ENCODE assay signal across 18 cellular contexts in the genomic region with DNA sequence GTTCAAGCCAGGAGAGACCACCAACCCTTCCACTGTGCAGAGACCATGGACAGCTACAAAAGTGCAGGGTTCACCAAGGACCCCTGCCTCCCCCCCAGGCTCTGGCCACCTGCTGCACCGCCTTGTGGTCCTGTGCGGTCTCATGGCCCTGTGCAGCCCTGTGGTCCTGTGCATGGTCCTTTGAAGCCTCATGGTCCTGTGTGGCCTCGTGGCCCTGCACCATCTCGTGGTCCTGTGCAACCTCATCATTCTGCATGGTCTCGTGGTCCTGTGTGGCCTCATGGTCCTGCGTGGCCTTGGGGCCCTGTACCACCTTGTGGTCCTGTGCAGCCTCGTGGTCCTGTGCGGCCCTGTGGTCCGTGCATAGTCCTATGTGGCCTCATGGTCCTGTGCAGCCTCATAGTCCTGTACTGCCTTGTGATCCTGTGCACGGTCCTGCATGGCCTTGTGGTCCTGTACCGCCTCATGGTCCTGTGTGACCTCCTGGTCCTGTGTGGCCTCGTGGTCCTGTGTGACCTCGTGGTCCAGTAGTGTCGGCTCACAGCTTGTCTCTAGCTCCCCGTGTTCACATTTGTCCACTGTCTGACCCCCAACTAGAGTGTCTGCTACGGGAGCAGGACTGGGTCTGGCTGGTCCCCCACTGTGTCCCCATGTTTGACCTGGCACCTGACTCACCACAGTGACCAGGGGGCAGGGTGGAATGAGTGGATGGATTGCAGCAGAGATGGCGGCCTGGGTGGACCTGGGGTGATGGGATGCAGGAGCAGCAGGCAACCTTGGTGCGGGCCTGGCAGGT. TPM values are rescaled to one million over a fixed set of nuclear protein-coding genes. Genes with fewer than 3 reads are reported as not detected.
DNase-seq lines count a peak whose midpoint lies in the region; ATAC-seq and TF ChIP-seq lines count a peak whose summit lies in the region.
"Had no signal": no experiment of that assay in that cellular context is flagged by ENCODE, and none has a peak within 500 bp of the region (broad histone marks: within the 10 kb centered on the region; RNA-seq: fewer than 3 reads in every experiment).

No MANE protein-coding gene starts in this region.

- no peaks in the 10 kb centered on the region for H3K4me1 Mint-ChIP-seq in stimulated activated naive CD8-positive, alpha-beta T cell treated with anti-CD3 and anti-CD28 coated beads, Interleukin-15, amount 100 ng/mL, for 72 hours
- no peaks in the 10 kb centered on the region for H3K4me1 Mint-ChIP-seq in progenitor cell of endocrine pancreas (ENCODE audit: low read depth)

- no peak overlapping the region for H3K14ac ChIP-seq in trophoblast cell (ENCODE audit: low read length)

- H3K4ac ChIP-seq in trophoblast cell (ENCODE audit: low read depth, low read length): no peak overlapping the region

- H2BK5ac ChIP-seq in trophoblast cell (ENCODE audit: low read depth, low read length, poor library complexity): no peak overlapping the region

- no peak overlapping the region for H3K27ac Mint-ChIP-seq in stimulated activated naive CD8-positive, alpha-beta T cell treated with anti-CD3 and anti-CD28 coated beads, Interleukin-15, amount 100 ng/mL, for 72 hours
- H3K27ac Mint-ChIP-seq in progenitor cell of endocrine pancreas: no peak overlapping the region
- H3K27ac Mint-ChIP-seq: HFFc6 had no signal

- no peak for DNase-seq in stimulated activated naive CD8-positive, alpha-beta T cell treated with anti-CD3 and anti-CD28 coated beads, Interleukin-15, Interleukin-2, amounts not matched to agents 100 U/mL and 50 U/mL, for 24 hours
- no peak for DNase-seq in stimulated activated naive CD8-positive, alpha-beta T cell treated with anti-CD3 and anti-CD28 coated beads, Interleukin-15, amount 100 ng/mL, for 72 hours
- DNase-seq in left lung (peak; percentile 22 to 39), trophoblast cell (no peak), DMS 273 (lab: John Stamatoyannopoulos, UW; ENCODE audit: unreplicated experiment) (no peak), progenitor cell of endocrine pancreas (ENCODE audit: low spot score, unreplicated experiment) (no peak), SIG-M5 treated with dmso at 0.1 percent for 504 hours (lab: John Stamatoyannopoulos, UW; ENCODE audit: unreplicated experiment) (no peak)
- DNase-seq: C1 segment of cervical spinal cord, DMS153, HFFc6, NCI-H1105, NCI-H1694 treated with DMSO at 0.1 percent for 48 hours, NCI-H2107, NCI-H2227 treated with DMSO at 0.1 percent for 48 hours, NCI-H524 had no signal

- H3K36me3 Mint-ChIP-seq in progenitor cell of endocrine pancreas (ENCODE audit: insufficient read depth): no peaks in the 10 kb centered on the region

- H3K27me3 Mint-ChIP-seq in stimulated activated naive CD8-positive, alpha-beta T cell treated with anti-CD3 and anti-CD28 coated beads, Interleukin-15, amount 100 ng/mL, for 72 hours: no peaks in the 10 kb centered on the region
- peaks cover 16% of the 10 kb centered on the region for H3K27me3 Mint-ChIP-seq in progenitor cell of endocrine pancreas

- H3K9me3 Mint-ChIP-seq in stimulated activated naive CD8-positive, alpha-beta T cell treated with anti-CD3 and anti-CD28 coated beads, Interleukin-15, amount 100 ng/mL, for 72 hours: no peaks in the 10 kb centered on the region
- H3K9me3 Mint-ChIP-seq in progenitor cell of endocrine pancreas (ENCODE audit: low read depth): no peaks in the 10 kb centered on the region
- H3K9me3 Mint-ChIP-seq: HFFc6 had no signal

- H2BK120ac ChIP-seq in trophoblast cell (ENCODE audit: insufficient read depth, low read length, poor library complexity): no peak overlapping the region

- no peak overlapping the region for H3K4me2 ChIP-seq in trophoblast cell (ENCODE audit: low read length)
- H3K4me2 ChIP-seq: A549 had no signal

- no peak overlapping the region for H3K4me3 ChIP-seq in left lung
- H3K4me3 ChIP-seq in trophoblast cell (ENCODE audit: low read depth, low read length): peak overlapping the region; percentile 55
- H3K4me3 ChIP-seq: A549 had no signal

- no peak overlapping the region for H3K4me3 Mint-ChIP-seq in stimulated activated naive CD8-positive, alpha-beta T cell treated with anti-CD3 and anti-CD28 coated beads, Interleukin-15, amount 100 ng/mL, for 72 hours
- no peak overlapping the region for H3K4me3 Mint-ChIP-seq in progenitor cell of endocrine pancreas (ENCODE audit: low read depth)
- H3K4me3 Mint-ChIP-seq: HFFc6 had no signal

- H3K27ac ChIP-seq in left lung (no peak overlapping the region), trophoblast cell (ENCODE audit: low read depth, low read length) (no peak overlapping the region)
- H3K27ac ChIP-seq: A549 had no signal

- no peak for TF ChIP-seq CTCF in left lung (IDR thresholded peaks at IDR 0.05)
- no peak for TF ChIP-seq CTCF in progenitor cell of endocrine pancreas (IDR thresholded peaks at IDR 0.05; ENCODE audit: unreplicated experiment)

- intact Hi-C loops in left lung (cut with DNase I): no loop called here

- H3K23ac ChIP-seq in trophoblast cell (ENCODE audit: low read length): no peak overlapping the region

- no peak overlapping the region for H3K9ac ChIP-seq in trophoblast cell (ENCODE audit: low read length)

- H4K12ac ChIP-seq in trophoblast cell (ENCODE audit: low read depth, low read length): no peak overlapping the region

- no peak overlapping the region for H2AFZ ChIP-seq in trophoblast cell (ENCODE audit: insufficient read depth, low read length, poor library complexity)

- H3K79me1 ChIP-seq in trophoblast cell (ENCODE audit: low read length): no peaks in the 10 kb centered on the region

- H4K91ac ChIP-seq in trophoblast cell (ENCODE audit: low read depth, low read length): no peak overlapping the region

- H3K4me1 ChIP-seq in left lung: no peaks in the 10 kb centered on the region
- H3K4me1 ChIP-seq in trophoblast cell (ENCODE audit: control insufficient read depth in 1 of 2, insufficient read depth in 2 of 2, low read length in 2 of 2): peaks cover 5 to 9% of the 10 kb centered on the region in 2 experiments
- H3K4me1 ChIP-seq: A549 had no signal

- no CpG with 5 or more reads among the region's 18 CpGs for WGBS in trophoblast cell (ENCODE audit: extremely low coverage, insufficient coverage, insufficient read length)

- H3K36me3 ChIP-seq in left lung (no peaks in the 10 kb centered on the region), trophoblast cell (ENCODE audit: control insufficient read depth in 1 of 2, insufficient read depth in 2 of 2, low read length in 2 of 2) (no peaks in the 10 kb centered on the region)

- peaks cover 0 to 10% of the 10 kb centered on the region in 2 donors for H3K27me3 ChIP-seq in left lung
- no peaks in the 10 kb centered on the region for H3K27me3 ChIP-seq in trophoblast cell (ENCODE audit: insufficient read depth, low read length)

- no peak overlapping the region for H4K8ac ChIP-seq in trophoblast cell (ENCODE audit: low read depth, low read length)

- H2AK5ac ChIP-seq in trophoblast cell (ENCODE audit: low read length): no peak overlapping the region

- no peak overlapping the region for H2BK12ac ChIP-seq in trophoblast cell (ENCODE audit: low read length)

- H3K9me3 ChIP-seq in left lung (no peaks in the 10 kb centered on the region), trophoblast cell (ENCODE audit: insufficient read depth, low read depth, low read length) (peaks cover 22% of the 10 kb centered on the region)
- H3K9me3 ChIP-seq: A549 had no signal

- H3K18ac ChIP-seq in trophoblast cell (ENCODE audit: low read length): no peak overlapping the region

- H3K79me2 ChIP-seq in trophoblast cell (ENCODE audit: control insufficient read depth, insufficient read depth, low read length, poor library complexity): no peaks in the 10 kb centered on the region

- peak; percentile 25 for ATAC-seq in stimulated activated naive CD8-positive, alpha-beta T cell treated with anti-CD3 and anti-CD28 coated beads, Interleukin-15, Interleukin-2, amounts not matched to agents 100 U/mL and 50 U/mL, for 24 hours
- no peak for ATAC-seq in stimulated activated naive CD8-positive, alpha-beta T cell treated with anti-CD3 and anti-CD28 coated beads, Interleukin-15, amount 100 ng/mL, for 72 hours
- no peak for ATAC-seq in left lung
- ATAC-seq: Right ventricle myocardium inferior had no signal

RNA-seq across cellular contexts. Expression of a gene that starts 20.0 kb away (rescaled TPM):
- not detected for total RNA-seq in left lung
- polyA plus RNA-seq in trophoblast cell (2013): not detected in 2 replicates
- total RNA-seq in progenitor cell of endocrine pancreas: not detected in 2 replicates
- total RNA-seq: MCF 10A, Right ventricle myocardium inferior had no signal
- polyA plus RNA-seq: A549 had no signal

RNA-seq across cellular contexts. Expression of a gene that starts 24.4 kb away (rescaled TPM):
- 100 to 1,000 TPM; 108 to 146 TPM for total RNA-seq in left lung
- polyA plus RNA-seq in trophoblast cell (2013): 226 and 232 TPM in 2 replicates
- total RNA-seq in progenitor cell of endocrine pancreas: 115 and 128 TPM in 2 replicates

Comparison
In these comparisons a context has a peak if more than half of its experiments do, and no peak if none do; other contexts are left out.
1. DNase-seq: peak in left lung (2 of 2); none in stimulated activated naive CD8-positive, alpha-beta T cell treated with anti-CD3 and anti-CD28 coated beads, Interleukin-15, Interleukin-2, amounts not matched to agents 100 U/mL and 50 U/mL, for 24 hours (single experiment), stimulated activated naive CD8-positive, alpha-beta T cell treated with anti-CD3 and anti-CD28 coated beads, Interleukin-15, amount 100 ng/mL, for 72 hours (0 of 2), trophoblast cell (0 of 2), DMS 273 (single experiment), progenitor cell of endocrine pancreas (single experiment) and SIG-M5 treated with dmso at 0.1 percent for 504 hours (single experiment).